34 cellular contexts compared by ENCODE assay signal in the genomic region with DNA sequence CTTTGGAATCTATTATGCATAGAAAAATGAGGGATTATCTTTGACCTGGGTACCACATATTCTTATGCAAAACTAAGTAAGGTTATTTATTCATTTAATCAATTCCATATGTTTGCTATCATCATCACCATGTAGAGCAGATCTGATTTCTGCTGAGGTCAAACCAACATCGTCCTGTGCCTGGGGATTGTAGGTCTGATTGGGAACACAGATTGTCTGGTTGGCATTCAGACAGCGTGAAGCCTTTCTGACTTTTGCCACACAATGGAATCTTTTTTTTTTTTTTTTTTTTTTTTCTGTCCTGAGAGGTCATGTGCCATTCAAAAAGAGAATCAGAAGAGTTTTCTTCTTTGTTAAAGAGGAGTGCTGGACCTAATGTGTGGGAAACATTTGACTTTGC.
"Had no signal": no experiment of that assay in that cellular context is flagged by ENCODE, and none has a peak within 500 bp of the region (broad histone marks: within the 10 kb centered on the region; RNA-seq: fewer than 3 reads in every experiment).

No MANE protein-coding gene starts in this region.

- H3K36me3 ChIP-seq: MG63 had no signal

- DNase-seq: Karpas-422, Kasumi-1, MG63, MM.1S, MV-4-11, NCI-H1048, NCI-H1092, NCI-H1092 treated with DMSO at 0.1 percent for 48 hours, NCI-H1105, NCI-H1105 treated with DMSO at 0.1 percent for 48 hours, NCI-H1417, NCI-H1417 treated with DMSO at 0.1 percent for 48 hours, NCI-H1436, NCI-H1436 treated with DMSO at 0.1 percent for 48 hours, NCI-H146, NCI-H1694, NCI-H1694 treated with DMSO at 0.1 percent for 48 hours, NCI-H187, NCI-H1930, NCI-H2029, NCI-H2029 treated with DMSO at 0.1 percent for 48 hours, NCI-H2081, NCI-H2081 treated with DMSO at 0.1 percent for 48 hours, NCI-H2107, NCI-H2171, NCI-H2171 treated with DMSO at 0.1 percent for 48 hours, NCI-H2227 treated with DMSO at 0.1 percent for 48 hours, NCI-H226, NCI-H345, NCI-H446, NCI-H446 treated with DMSO at 0.1 percent for 48 hours, NCI-H510A, NCI-H510A treated with DMSO at 0.1 percent for 48 hours, NCI-H524 had no signal

- H3K4me3 ChIP-seq: MG63 had no signal

- H3K9me3 ChIP-seq: MG63 had no signal
